15 cellular contexts compared by ENCODE assay signal in the genomic region with DNA sequence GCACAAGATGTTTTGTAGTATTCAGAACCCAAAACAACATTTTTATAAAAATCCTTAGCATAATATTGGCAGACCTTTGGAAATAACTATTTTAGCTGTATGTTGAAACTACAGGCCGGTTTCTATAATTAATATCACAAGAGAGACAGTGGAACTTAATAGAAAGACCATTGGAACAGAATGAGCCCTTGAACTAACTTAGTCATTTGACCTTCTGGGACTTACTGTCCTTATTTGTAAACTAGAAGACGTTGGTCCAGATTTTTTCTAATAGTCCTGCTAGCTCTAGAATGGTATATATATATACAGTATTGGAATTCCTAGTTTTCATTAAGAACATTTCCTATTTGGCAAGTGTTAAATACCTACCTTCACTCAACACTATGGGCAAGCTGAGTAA.
DNase-seq lines count a peak whose midpoint lies in the region; ATAC-seq and TF ChIP-seq lines count a peak whose summit lies in the region.
"Had no signal": no experiment of that assay in that cellular context is flagged by ENCODE, and none has a peak within 500 bp of the region (broad histone marks: within the 10 kb centered on the region; RNA-seq: fewer than 3 reads in every experiment).

No MANE protein-coding gene starts in this region.

- H3K79me2 ChIP-seq in GM23338 (replicated peaks; ENCODE audit: insufficient read depth): no peaks in the 10 kb centered on the region

- no peak overlapping the region for H2AFZ ChIP-seq in GM23338

- H3K36me3 Mint-ChIP-seq in natural killer cell (no peaks in the 10 kb centered on the region), GM23338 (ENCODE audit: low read depth) (no peaks in the 10 kb centered on the region; the same call in 2 of the 3 replicates)
- H3K36me3 Mint-ChIP-seq: CD4-positive, CD25-positive, alpha-beta regulatory T cell had no signal

- H3K27me3 ChIP-seq in endocrine pancreas (ENCODE audit: control insufficient read depth, insufficient read depth, low read length) (no peaks in the 10 kb centered on the region), GM23338 (ENCODE audit: insufficient read depth) (no peaks in the 10 kb centered on the region)
- H3K27me3 ChIP-seq: BE2C, SJSA1 had no signal

- H3F3A ChIP-seq in GM23338 (replicated peaks; ENCODE audit: low read depth): no peaks in the 10 kb centered on the region

- peaks cover 12% of the 10 kb centered on the region in 2 donors for H3K4me1 Mint-ChIP-seq in natural killer cell
- H3K4me1 Mint-ChIP-seq in GM23338: no peaks in the 10 kb centered on the region

- H3K27ac ChIP-seq in GM23338 (ENCODE audit: low read depth): no peak overlapping the region
- H3K27ac ChIP-seq: GM23248, SJSA1 had no signal

- DNase-seq in Right ventricle myocardium superior (no peak), Right ventricle myocardium inferior (ENCODE audit: missing footprints) (no peak), natural killer cell (no peak), NCI-H524 (lab: John Stamatoyannopoulos, UW) (no peak), GM23338 (ENCODE audit: low spot score) (no peak), NCI-H69 (lab: John Stamatoyannopoulos, UW) (no peak), RPMI8226 (no peak)
- DNase-seq: 8988T, NCI-H187, NCI-H2107 had no signal

- H4K20me1 ChIP-seq in GM23338 (replicated peaks; ENCODE audit: insufficient read depth): no peaks in the 10 kb centered on the region

- no peak overlapping the region for H3K4me2 ChIP-seq in GM23338

- no peaks in the 10 kb centered on the region for H3K9me2 ChIP-seq in GM23338 (ENCODE audit: insufficient read depth)

- peaks cover 1% of the 10 kb centered on the region for H3K9me3 ChIP-seq in endocrine pancreas (ENCODE audit: control insufficient read depth, low read length)
- H3K9me3 ChIP-seq: BE2C, SJSA1 had no signal

- H3K4me1 ChIP-seq in endocrine pancreas (ENCODE audit: control insufficient read depth, insufficient read depth, low read length): peaks cover 19% of the 10 kb centered on the region
- no peaks in the 10 kb centered on the region for H3K4me1 ChIP-seq in GM23338 (ENCODE audit: insufficient read depth)
- H3K4me1 ChIP-seq: BE2C, SJSA1 had no signal

- H3K27ac Mint-ChIP-seq in natural killer cell (peak overlapping the region in 1 of 2 donors; percentile 24), GM23338 (no peak overlapping the region)
- H3K27ac Mint-ChIP-seq: CD4-positive, CD25-positive, alpha-beta regulatory T cell had no signal

- H3K9ac ChIP-seq in endocrine pancreas (ENCODE audit: control insufficient read depth, insufficient read depth, low read length): no peak overlapping the region
- H3K9ac ChIP-seq: GM23248 had no signal

- peak overlapping the region; percentile 69 for H3K4me3 ChIP-seq in endocrine pancreas (ENCODE audit: control insufficient read depth, insufficient read depth, low read length)
- no peak overlapping the region for H3K4me3 ChIP-seq in GM23338
- H3K4me3 ChIP-seq: GM23248, SJSA1 had no signal

- H3K4me3 Mint-ChIP-seq in natural killer cell: peak overlapping the region; percentile 70
- H3K4me3 Mint-ChIP-seq in GM23338: no peak overlapping the region
- H3K4me3 Mint-ChIP-seq: CD4-positive, CD25-positive, alpha-beta regulatory T cell had no signal

- peak; percentile 36 for ATAC-seq in Right ventricle myocardium superior (ENCODE audit: poor library complexity)
- ATAC-seq in Right ventricle myocardium inferior: no peak
- no peak for ATAC-seq in natural killer cell
- ATAC-seq in GM23338: no peak

- H3K27me3 Mint-ChIP-seq in natural killer cell (ENCODE audit: low read depth in 2 of 2) (peaks cover 9 to 31% of the 10 kb centered on the region in 2 donors), GM23338 (ENCODE audit: insufficient read depth, low read depth, poor library complexity) (no peaks in the 10 kb centered on the region)
- H3K27me3 Mint-ChIP-seq: CD4-positive, CD25-positive, alpha-beta regulatory T cell had no signal

- H3K9me3 Mint-ChIP-seq in natural killer cell (no peaks in the 10 kb centered on the region), GM23338 (peaks cover 3% of the 10 kb centered on the region; the same call in 1 of the 3 replicates)

- TF ChIP-seq CTCF in natural killer cell (IDR thresholded peaks at IDR 0.05): no peak
- no peak for TF ChIP-seq CTCF in GM23338 (conservative IDR thresholded peaks at IDR 0.05; ENCODE audit: low read depth in 2 of 2)

- H3K36me3 ChIP-seq in endocrine pancreas (ENCODE audit: control insufficient read depth, insufficient read depth, low read length): no peaks in the 10 kb centered on the region
- H3K36me3 ChIP-seq in GM23338 (ENCODE audit: insufficient read depth): no peaks in the 10 kb centered on the region
- H3K36me3 ChIP-seq: BE2C, SJSA1 had no signal

- intact Hi-C loops in Right ventricle myocardium superior (cut with DNase I) (loop anchor here (5.0 kb wide), 1 partner anchor 150 kb away; no protein-coding TSS in a partner anchor), Right ventricle myocardium inferior (cut with DNase I) (loop anchor here (5.0 kb wide), 1 partner anchor 165 kb away; no protein-coding TSS in a partner anchor), natural killer cell (cut with micrococcal nuclease) (loop anchor here (10.0 kb wide), 1 partner anchor 132 kb away; the partner anchor contains the start of gene ANXA1)

TF ChIP-seq in GM23338, 12 proteins besides CTCF, POLR2A, EP300 and RAD21 (continues in another document):
- no peak for TF ChIP-seq ZNF462 (CRISPR knock-in tag; IDR thresholded peaks at IDR 0.05)
- TF ChIP-seq NANOG (IDR thresholded peaks at IDR 0.05; ENCODE audit: borderline replicate concordance): no peak
- no peak for TF ChIP-seq STAT1 (IDR thresholded peaks at IDR 0.05; ENCODE audit: unreplicated experiment)
- no peak for TF ChIP-seq EZH2phosphoT487 (IDR thresholded peaks at IDR 0.05; ENCODE audit: unreplicated experiment)
- TF ChIP-seq, protein P1, sequence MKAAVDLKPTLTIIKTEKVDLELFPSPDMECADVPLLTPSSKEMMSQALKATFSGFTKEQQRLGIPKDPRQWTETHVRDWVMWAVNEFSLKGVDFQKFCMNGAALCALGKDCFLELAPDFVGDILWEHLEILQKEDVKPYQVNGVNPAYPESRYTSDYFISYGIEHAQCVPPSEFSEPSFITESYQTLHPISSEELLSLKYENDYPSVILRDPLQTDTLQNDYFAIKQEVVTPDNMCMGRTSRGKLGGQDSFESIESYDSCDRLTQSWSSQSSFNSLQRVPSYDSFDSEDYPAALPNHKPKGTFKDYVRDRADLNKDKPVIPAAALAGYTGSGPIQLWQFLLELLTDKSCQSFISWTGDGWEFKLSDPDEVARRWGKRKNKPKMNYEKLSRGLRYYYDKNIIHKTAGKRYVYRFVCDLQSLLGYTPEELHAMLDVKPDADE (IDR thresholded peaks at IDR 0.05): no peak
- TF ChIP-seq EZH2 (IDR thresholded peaks at IDR 0.05; ENCODE audit: low read depth, unreplicated experiment): no peak
